In genomic region chr5:14414615-14415515, GRCh38 we compare ENCODE assay signal across 1 cellular context.
TF ChIP-seq lines count a peak whose summit lies in the region.

No MANE protein-coding gene starts in this region.

TF ChIP-seq in GM12878, 131 proteins besides CTCF, POLR2A, EP300 and RAD21 (continued from another document):
- TF ChIP-seq ZNF24 (IDR thresholded peaks at IDR 0.05): no peak
- no peak for TF ChIP-seq ATF3 (IDR thresholded peaks at IDR 0.05; ENCODE audit: borderline replicate concordance, extremely low read depth, low read depth, low read length)
- TF ChIP-seq SRF (IDR thresholded peaks at IDR 0.05; ENCODE audit: low read depth in 2 of 2, low read length in 2 of 2): 0 out of 4 replicates have a peak, but pooled peaks of 1 of the 2 experiments have one; percentile 18
- no peak for TF ChIP-seq EZH2 (IDR thresholded peaks at IDR 0.05; ENCODE audit: borderline replicate concordance, control insufficient read depth, low read depth, low read length)
- no peak for TF ChIP-seq ZBTB33 (IDR thresholded peaks at IDR 0.05)
- no peak for TF ChIP-seq ZNF274 (IDR thresholded peaks at IDR 0.05; ENCODE audit: insufficient read depth, insufficient read length)
- peak; percentile 93 for TF ChIP-seq NFIC (IDR thresholded peaks at IDR 0.05; ENCODE audit: low read depth, low read length)
- TF ChIP-seq PRDM15 (CRISPR knock-in tag; IDR thresholded peaks at IDR 0.05): no peak
- TF ChIP-seq GABPA (IDR thresholded peaks at IDR 0.05; ENCODE audit: low read depth): peak; percentile 26; the same call in 1 of the 2 replicates
- 0 out of 2 replicates have a peak, but pooled peaks have one; percentile 7 for TF ChIP-seq ZSCAN29 (IDR thresholded peaks at IDR 0.05)
- TF ChIP-seq HDAC6 (IDR thresholded peaks at IDR 0.05; ENCODE audit: unreplicated experiment): no peak
- TF ChIP-seq PKNOX1 (IDR thresholded peaks at IDR 0.05): peak; percentile 43; the same call in 1 of the 2 replicates
- no peak for TF ChIP-seq ZBTB40 (IDR thresholded peaks at IDR 0.05; ENCODE audit: borderline replicate concordance)
- TF ChIP-seq YBX1 (IDR thresholded peaks at IDR 0.05): no peak
- no peak for TF ChIP-seq KDM1A (IDR thresholded peaks at IDR 0.05; ENCODE audit: borderline replicate concordance)
- TF ChIP-seq HDGF (IDR thresholded peaks at IDR 0.05): no peak
- no peak for TF ChIP-seq SREBF1 (IDR thresholded peaks at IDR 0.05; ENCODE audit: low read length)
- TF ChIP-seq HCFC1 (IDR thresholded peaks at IDR 0.05; ENCODE audit: low read length): no peak
- peak; percentile 63 to 71 for TF ChIP-seq IKZF2 (IDR thresholded peaks at IDR 0.05)
- TF ChIP-seq RELA (IDR thresholded peaks at IDR 0.05; ENCODE audit: borderline replicate concordance, partially characterized antibody): no peak
- TF ChIP-seq ZBED1 (IDR thresholded peaks at IDR 0.05; ENCODE audit: borderline replicate concordance): peak; percentile 22; the same call in 1 of the 2 replicates
- TF ChIP-seq NFXL1 (IDR thresholded peaks at IDR 0.05; ENCODE audit: borderline replicate concordance): no peak
- peak in 1 of 2 experiments; percentile 24; a peak in 1 of 4 replicates for TF ChIP-seq CEBPB (IDR thresholded peaks at IDR 0.05; ENCODE audit: borderline replicate concordance in 1 of 2, low read depth in 2 of 2, low read length in 2 of 2)
- no peak for TF ChIP-seq STAT1 (conservative IDR thresholded peaks at IDR 0.05)
- no peak for TF ChIP-seq POU2F2 (IDR thresholded peaks at IDR 0.05; ENCODE audit: borderline replicate concordance, low read depth, low read length)
- no peak for TF ChIP-seq NFYA (IDR thresholded peaks at IDR 0.05; ENCODE audit: borderline replicate concordance, low read depth, low read length)
- TF ChIP-seq BACH1 (IDR thresholded peaks at IDR 0.05; ENCODE audit: borderline replicate concordance): peak; percentile 70; the same call in 1 of the 2 replicates
- no peak for TF ChIP-seq NRF1 (conservative IDR thresholded peaks at IDR 0.05; ENCODE audit: low read depth, low read length)
- TF ChIP-seq NKRF (conservative IDR thresholded peaks at IDR 0.05): no peak
- TF ChIP-seq IRF4 (IDR thresholded peaks at IDR 0.05; ENCODE audit: low read depth, low read length): peak; percentile 84
- no peak for TF ChIP-seq SIN3A (IDR thresholded peaks at IDR 0.05; ENCODE audit: low read depth, low read length)
- TF ChIP-seq SREBF2 (IDR thresholded peaks at IDR 0.05; ENCODE audit: low read length): no peak
- no peak for TF ChIP-seq ZBTB11 (CRISPR knock-in tag; IDR thresholded peaks at IDR 0.05)
- no peak for TF ChIP-seq SMAD5 (IDR thresholded peaks at IDR 0.05; ENCODE audit: low read depth)
- TF ChIP-seq ZNF207 (IDR thresholded peaks at IDR 0.05; ENCODE audit: borderline replicate concordance): no peak
- 0 out of 4 replicates have a peak, but pooled peaks of 1 of the 2 experiments have one; percentile 41 for TF ChIP-seq ETV6 (conservative IDR thresholded peaks at IDR 0.05 in 1 of 2, IDR thresholded peaks at IDR 0.05 in 1 of 2; ENCODE audit: borderline replicate concordance in 1 of 2, low read depth in 1 of 2)
- TF ChIP-seq MLLT1 (IDR thresholded peaks at IDR 0.05): peak; percentile 49; the same call in 1 of the 2 replicates
- TF ChIP-seq GATAD2B (conservative IDR thresholded peaks at IDR 0.05; ENCODE audit: low read depth): 0 out of 2 replicates have a peak, but pooled peaks have one; percentile 33
- no peak for TF ChIP-seq RCOR1 (conservative IDR thresholded peaks at IDR 0.05; ENCODE audit: low read depth, low read length)
- peak; percentile 60; the same call in 1 of the 2 replicates for TF ChIP-seq JUND (IDR thresholded peaks at IDR 0.05; ENCODE audit: low read depth, low read length)
TF ChIP-seq in GM12878: peak in this region for 46.
